1 cellular context compared by ENCODE assay signal in the genomic region with DNA sequence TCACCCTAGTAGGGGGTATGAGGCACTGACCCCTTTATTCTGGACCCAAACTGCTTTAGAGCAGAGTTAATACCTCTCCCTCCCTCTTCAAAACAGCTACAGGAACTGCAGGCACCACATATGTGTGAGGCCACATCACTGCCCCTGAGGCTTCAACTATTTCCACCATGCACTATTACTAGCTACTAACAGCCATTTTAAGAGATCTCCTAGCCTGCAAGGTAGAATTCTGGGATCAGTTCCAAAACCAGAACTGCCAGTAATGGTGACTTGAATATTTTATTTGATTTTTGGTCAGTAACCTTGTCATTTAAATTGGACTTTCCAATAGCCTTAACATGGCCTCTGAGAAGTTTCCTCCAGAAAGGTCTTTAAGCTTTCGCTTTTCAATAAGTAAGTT.
TF ChIP-seq lines count a peak whose summit lies in the region.

No MANE protein-coding gene starts in this region.

TF ChIP-seq in GM23338, 12 proteins besides CTCF, POLR2A, EP300 and RAD21:
- TF ChIP-seq JUNB (IDR thresholded peaks at IDR 0.05; ENCODE audit: unreplicated experiment) (no peak), EZH2 (IDR thresholded peaks at IDR 0.05; ENCODE audit: low read depth, unreplicated experiment) (no peak), NANOG (IDR thresholded peaks at IDR 0.05; ENCODE audit: borderline replicate concordance) (no peak), CREB1 (CRISPR knock-in tag; IDR thresholded peaks at IDR 0.05; ENCODE audit: low read depth) (no peak), ZNF114 (CRISPR knock-in tag; IDR thresholded peaks at IDR 0.05) (no peak)
- TF ChIP-seq, protein P1, sequence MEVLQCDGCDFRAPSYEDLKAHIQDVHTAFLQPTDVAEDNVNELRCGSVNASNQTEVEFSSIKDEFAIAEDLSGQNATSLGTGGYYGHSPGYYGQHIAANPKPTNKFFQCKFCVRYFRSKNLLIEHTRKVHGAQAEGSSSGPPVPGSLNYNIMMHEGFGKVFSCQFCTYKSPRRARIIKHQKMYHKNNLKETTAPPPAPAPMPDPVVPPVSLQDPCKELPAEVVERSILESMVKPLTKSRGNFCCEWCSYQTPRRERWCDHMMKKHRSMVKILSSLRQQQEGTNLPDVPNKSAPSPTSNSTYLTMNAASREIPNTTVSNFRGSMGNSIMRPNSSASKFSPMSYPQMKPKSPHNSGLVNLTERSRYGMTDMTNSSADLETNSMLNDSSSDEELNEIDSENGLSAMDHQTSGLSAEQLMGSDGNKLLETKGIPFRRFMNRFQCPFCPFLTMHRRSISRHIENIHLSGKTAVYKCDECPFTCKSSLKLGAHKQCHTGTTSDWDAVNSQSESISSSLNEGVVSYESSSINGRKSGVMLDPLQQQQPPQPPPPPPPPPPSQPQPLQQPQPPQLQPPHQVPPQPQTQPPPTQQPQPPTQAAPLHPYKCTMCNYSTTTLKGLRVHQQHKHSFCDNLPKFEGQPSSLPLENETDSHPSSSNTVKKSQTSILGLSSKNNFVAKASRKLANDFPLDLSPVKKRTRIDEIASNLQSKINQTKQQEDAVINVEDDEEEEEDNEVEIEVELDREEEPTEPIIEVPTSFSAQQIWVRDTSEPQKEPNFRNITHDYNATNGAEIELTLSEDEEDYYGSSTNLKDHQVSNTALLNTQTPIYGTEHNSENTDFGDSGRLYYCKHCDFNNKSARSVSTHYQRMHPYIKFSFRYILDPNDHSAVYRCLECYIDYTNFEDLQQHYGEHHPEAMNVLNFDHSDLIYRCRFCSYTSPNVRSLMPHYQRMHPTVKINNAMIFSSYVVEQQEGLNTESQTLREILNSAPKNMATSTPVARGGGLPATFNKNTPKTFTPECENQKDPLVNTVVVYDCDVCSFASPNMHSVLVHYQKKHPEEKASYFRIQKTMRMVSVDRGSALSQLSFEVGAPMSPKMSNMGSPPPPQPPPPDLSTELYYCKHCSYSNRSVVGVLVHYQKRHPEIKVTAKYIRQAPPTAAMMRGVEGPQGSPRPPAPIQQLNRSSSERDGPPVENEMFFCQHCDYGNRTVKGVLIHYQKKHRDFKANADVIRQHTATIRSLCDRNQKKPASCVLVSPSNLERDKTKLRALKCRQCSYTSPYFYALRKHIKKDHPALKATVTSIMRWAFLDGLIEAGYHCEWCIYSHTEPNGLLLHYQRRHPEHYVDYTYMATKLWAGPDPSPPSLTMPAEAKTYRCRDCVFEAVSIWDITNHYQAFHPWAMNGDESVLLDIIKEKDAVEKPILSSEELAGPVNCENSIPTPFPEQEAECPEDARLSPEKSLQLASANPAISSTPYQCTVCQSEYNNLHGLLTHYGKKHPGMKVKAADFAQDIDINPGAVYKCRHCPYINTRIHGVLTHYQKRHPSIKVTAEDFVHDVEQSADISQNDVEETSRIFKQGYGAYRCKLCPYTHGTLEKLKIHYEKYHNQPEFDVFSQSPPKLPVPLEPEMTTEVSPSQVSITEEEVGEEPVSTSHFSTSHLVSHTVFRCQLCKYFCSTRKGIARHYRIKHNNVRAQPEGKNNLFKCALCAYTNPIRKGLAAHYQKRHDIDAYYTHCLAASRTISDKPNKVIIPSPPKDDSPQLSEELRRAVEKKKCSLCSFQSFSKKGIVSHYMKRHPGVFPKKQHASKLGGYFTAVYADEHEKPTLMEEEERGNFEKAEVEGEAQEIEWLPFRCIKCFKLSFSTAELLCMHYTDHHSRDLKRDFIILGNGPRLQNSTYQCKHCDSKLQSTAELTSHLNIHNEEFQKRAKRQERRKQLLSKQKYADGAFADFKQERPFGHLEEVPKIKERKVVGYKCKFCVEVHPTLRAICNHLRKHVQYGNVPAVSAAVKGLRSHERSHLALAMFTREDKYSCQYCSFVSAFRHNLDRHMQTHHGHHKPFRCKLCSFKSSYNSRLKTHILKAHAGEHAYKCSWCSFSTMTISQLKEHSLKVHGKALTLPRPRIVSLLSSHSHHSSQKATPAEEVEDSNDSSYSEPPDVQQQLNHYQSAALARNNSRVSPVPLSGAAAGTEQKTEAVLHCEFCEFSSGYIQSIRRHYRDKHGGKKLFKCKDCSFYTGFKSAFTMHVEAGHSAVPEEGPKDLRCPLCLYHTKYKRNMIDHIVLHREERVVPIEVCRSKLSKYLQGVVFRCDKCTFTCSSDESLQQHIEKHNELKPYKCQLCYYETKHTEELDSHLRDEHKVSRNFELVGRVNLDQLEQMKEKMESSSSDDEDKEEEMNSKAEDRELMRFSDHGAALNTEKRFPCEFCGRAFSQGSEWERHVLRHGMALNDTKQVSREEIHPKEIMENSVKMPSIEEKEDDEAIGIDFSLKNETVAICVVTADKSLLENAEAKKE (CRISPR knock-in tag; IDR thresholded peaks at IDR 0.05), result no peak
- TF ChIP-seq, protein P2, sequence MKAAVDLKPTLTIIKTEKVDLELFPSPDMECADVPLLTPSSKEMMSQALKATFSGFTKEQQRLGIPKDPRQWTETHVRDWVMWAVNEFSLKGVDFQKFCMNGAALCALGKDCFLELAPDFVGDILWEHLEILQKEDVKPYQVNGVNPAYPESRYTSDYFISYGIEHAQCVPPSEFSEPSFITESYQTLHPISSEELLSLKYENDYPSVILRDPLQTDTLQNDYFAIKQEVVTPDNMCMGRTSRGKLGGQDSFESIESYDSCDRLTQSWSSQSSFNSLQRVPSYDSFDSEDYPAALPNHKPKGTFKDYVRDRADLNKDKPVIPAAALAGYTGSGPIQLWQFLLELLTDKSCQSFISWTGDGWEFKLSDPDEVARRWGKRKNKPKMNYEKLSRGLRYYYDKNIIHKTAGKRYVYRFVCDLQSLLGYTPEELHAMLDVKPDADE (IDR thresholded peaks at IDR 0.05), result no peak
